Comparison of ENCODE assay signal across 16 cellular contexts in the genomic region with DNA sequence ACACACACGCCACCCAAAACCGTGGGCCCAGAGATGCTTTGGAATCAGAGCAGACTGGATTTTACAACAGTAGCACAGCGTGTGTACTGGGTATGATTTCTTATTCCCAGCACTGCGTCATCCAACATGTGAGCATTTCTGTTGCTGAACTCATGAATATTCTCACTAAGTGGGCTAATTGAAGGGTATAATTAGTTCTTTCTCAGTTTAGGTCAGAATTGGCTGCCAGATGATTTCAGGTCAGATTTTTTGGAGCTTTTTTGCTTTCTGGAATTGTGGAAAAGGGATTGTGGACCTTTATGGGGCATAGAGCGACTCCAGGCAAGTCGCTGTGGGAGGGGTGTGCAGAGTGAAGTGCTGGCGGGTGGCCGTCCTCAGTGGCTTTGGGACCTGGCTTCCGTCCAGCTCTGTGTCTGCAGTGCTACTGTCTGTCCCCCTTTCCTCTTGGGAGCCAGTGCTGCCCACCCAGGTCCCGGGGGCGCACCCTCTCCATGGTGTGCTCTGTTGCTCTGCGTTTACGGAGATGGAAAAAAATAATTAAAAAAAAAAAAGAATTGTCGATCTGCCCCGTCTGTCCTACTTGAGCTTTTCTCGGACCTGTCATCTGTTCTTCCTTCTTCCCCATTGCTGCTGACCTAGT. TPM values are rescaled to one million over a fixed set of nuclear protein-coding genes. Genes with fewer than 3 reads are reported as not detected.
DNase-seq lines count a peak whose midpoint lies in the region; ATAC-seq and TF ChIP-seq lines count a peak whose summit lies in the region.
"Had no signal": no experiment of that assay in that cellular context is flagged by ENCODE, and none has a peak within 500 bp of the region (broad histone marks: within the 10 kb centered on the region; RNA-seq: fewer than 3 reads in every experiment).

No MANE protein-coding gene starts in this region.

- H3K27ac ChIP-seq in CD4-positive, CD25-positive, alpha-beta regulatory T cell (ENCODE audit: insufficient read depth, low read length, poor library complexity, severe bottlenecking): no peak overlapping the region
- H3K27ac ChIP-seq in brain microvascular endothelial cell (peak overlapping the region; percentile 34), right atrium auricular region (peak overlapping the region; percentile 80), gastrocnemius medialis (peak overlapping the region; percentile 75 to 82 (median 79))

- no peak for TF ChIP-seq POLR2A in gastrocnemius medialis (IDR thresholded peaks at IDR 0.05)

- peak overlapping the region in 2 of 3 donors; percentile 16 to 36 for H3K27ac Mint-ChIP-seq in CD4-positive, CD25-positive, alpha-beta regulatory T cell
- no peak overlapping the region for H3K27ac Mint-ChIP-seq in activated naive CD4-positive, alpha-beta T cell treated with anti-CD3 and anti-CD28 coated beads, Interleukin-2, amount 10 ng/mL, durations not matched to agents 7 days and 5 days
- H3K27ac Mint-ChIP-seq: GM23338 had no signal

- intact Hi-C loops in gastrocnemius medialis (cut with DNase I; ENCODE audit: low total_unique reads): no loop called here

- H3K4me3 Mint-ChIP-seq in CD4-positive, CD25-positive, alpha-beta regulatory T cell: no peak overlapping the region
- H3K4me3 Mint-ChIP-seq in activated naive CD4-positive, alpha-beta T cell treated with anti-CD3 and anti-CD28 coated beads, Interleukin-2, amount 10 ng/mL, durations not matched to agents 7 days and 5 days: no peak overlapping the region
- H3K4me3 Mint-ChIP-seq: central memory CD8-positive, alpha-beta T cell; GM23338; natural killer cell had no signal

- ATAC-seq in CD4-positive, CD25-positive, alpha-beta regulatory T cell (ENCODE audit: low read depth in 2 of 2): no peak
- ATAC-seq in gastrocnemius medialis: peak; percentile 55 to 63
- ATAC-seq in HG02571 (IDR thresholded peaks at IDR 0.05; ENCODE audit: unreplicated experiment): no peak
- ATAC-seq: esophagus mucosa, GM23338, natural killer cell had no signal

- DNase-seq in CD4-positive, CD25-positive, alpha-beta regulatory T cell: no peak
- DNase-seq in brain microvascular endothelial cell (no peak), right atrium auricular region (ENCODE audit: low spot score) (no peak), gastrocnemius medialis (peak in 1 of 2 donors; percentile 52), OCI-M1 (lab: John Stamatoyannopoulos, UW) (no peak)
- DNase-seq in activated naive CD4-positive, alpha-beta T cell treated with anti-CD3 and anti-CD28 coated beads, Interleukin-2, amount 10 ng/mL, durations not matched to agents 7 days and 5 days: no peak
- no peak for DNase-seq in activated CD4-positive, CD25-positive, alpha-beta regulatory T cell treated with anti-CD3 and anti-CD28 coated beads, Interleukin-2, amount 50 U/mL, for 72 hours
- DNase-seq: activated effector memory CD4-positive, alpha-beta T cell treated with Interleukin-2 at 50 U/mL for 16 hours; DND-41; natural killer cell; stimulated activated CD4-positive, alpha-beta T cell treated with anti-CD3 and anti-CD28 coated beads, Interleukin-12 subunit alpha, Interleukin-12 subunit beta, amount 100 ng/mL, for 4 hours; T-helper 2 cell had no signal

- CTCF ChIA-PET in activated naive CD4-positive, alpha-beta T cell treated with anti-CD3 and anti-CD28 coated beads, Interleukin-2, amount 10 ng/mL, durations not matched to agents 7 days and 5 days (lab: Charles Lee): interaction anchor here (1.0 to 1.3 kb wide), 3 partner anchors 10 to 38 kb away, joined by 3 read pairs; no protein-coding TSS in a partner anchor

- H3K27me3 Mint-ChIP-seq in CD4-positive, CD25-positive, alpha-beta regulatory T cell: no peaks in the 10 kb centered on the region
- no peaks in the 10 kb centered on the region for H3K27me3 Mint-ChIP-seq in activated naive CD4-positive, alpha-beta T cell treated with anti-CD3 and anti-CD28 coated beads, Interleukin-2, amount 10 ng/mL, durations not matched to agents 7 days and 5 days
- H3K27me3 Mint-ChIP-seq: central memory CD8-positive, alpha-beta T cell had no signal

- no peaks in the 10 kb centered on the region for H3K9me3 ChIP-seq in CD4-positive, CD25-positive, alpha-beta regulatory T cell (ENCODE audit: control insufficient read depth in 2 of 2, low read length in 2 of 2)
- H3K9me3 ChIP-seq in right atrium auricular region (no peaks in the 10 kb centered on the region), gastrocnemius medialis (no peaks in the 10 kb centered on the region)

- no peaks in the 10 kb centered on the region for H3K36me3 Mint-ChIP-seq in CD4-positive, CD25-positive, alpha-beta regulatory T cell
- H3K36me3 Mint-ChIP-seq in activated naive CD4-positive, alpha-beta T cell treated with anti-CD3 and anti-CD28 coated beads, Interleukin-2, amount 10 ng/mL, durations not matched to agents 7 days and 5 days: peaks cover 3% of the 10 kb centered on the region
- H3K36me3 Mint-ChIP-seq: natural killer cell had no signal

- TF ChIP-seq CTCF in brain microvascular endothelial cell (IDR thresholded peaks at IDR 0.05; ENCODE audit: low read depth, low read length, missing control alignments) (no peak), right atrium auricular region (IDR thresholded peaks at IDR 0.05) (no peak), gastrocnemius medialis (IDR thresholded peaks at IDR 0.05 in 4 of 5, conservative IDR thresholded peaks at IDR 0.05 in 1 of 5) (no peak)

- no peaks in the 10 kb centered on the region for H3K4me1 ChIP-seq in CD4-positive, CD25-positive, alpha-beta regulatory T cell (ENCODE audit: control insufficient read depth, insufficient read depth, low read length, poor library complexity, severe bottlenecking)
- H3K4me1 ChIP-seq in right atrium auricular region (peaks cover 0 to 48% of the 10 kb centered on the region in 2 donors), gastrocnemius medialis (peaks cover 43 to 49% of the 10 kb centered on the region in 2 donors)

- no peaks in the 10 kb centered on the region for H3K36me3 ChIP-seq in CD4-positive, CD25-positive, alpha-beta regulatory T cell (ENCODE audit: control insufficient read depth, insufficient read depth, low read length)
- H3K36me3 ChIP-seq in brain microvascular endothelial cell (replicated peaks) (no peaks in the 10 kb centered on the region), right atrium auricular region (no peaks in the 10 kb centered on the region), gastrocnemius medialis (no peaks in the 10 kb centered on the region)

- H3K9me3 Mint-ChIP-seq in CD4-positive, CD25-positive, alpha-beta regulatory T cell: no peaks in the 10 kb centered on the region
- H3K9me3 Mint-ChIP-seq in activated naive CD4-positive, alpha-beta T cell treated with anti-CD3 and anti-CD28 coated beads, Interleukin-2, amount 10 ng/mL, durations not matched to agents 7 days and 5 days: no peaks in the 10 kb centered on the region
- H3K9me3 Mint-ChIP-seq: central memory CD8-positive, alpha-beta T cell; GM23338; natural killer cell had no signal

- no peak overlapping the region for H3K4me3 ChIP-seq in CD4-positive, CD25-positive, alpha-beta regulatory T cell (ENCODE audit: low read depth, low read length)
- peak overlapping the region; percentile 13 for H3K4me3 ChIP-seq in brain microvascular endothelial cell (ENCODE audit: low read depth, low read length)
- peak overlapping the region; percentile 21 to 40 for H3K4me3 ChIP-seq in right atrium auricular region
- H3K4me3 ChIP-seq in gastrocnemius medialis: peak overlapping the region; percentile 33 to 40 (median 35)
- H3K4me3 ChIP-seq: GM23338 had no signal

- H3K27me3 ChIP-seq in CD4-positive, CD25-positive, alpha-beta regulatory T cell (ENCODE audit: control insufficient read depth, insufficient read depth, low read length): no peaks in the 10 kb centered on the region
- H3K27me3 ChIP-seq in brain microvascular endothelial cell (replicated peaks) (no peaks in the 10 kb centered on the region), right atrium auricular region (no peaks in the 10 kb centered on the region), gastrocnemius medialis (no peaks in the 10 kb centered on the region)

- H3K4me1 Mint-ChIP-seq in CD4-positive, CD25-positive, alpha-beta regulatory T cell: peaks cover 6 to 69% (median 28%) of the 10 kb centered on the region in 4 donors
- peaks cover 12% of the 10 kb centered on the region for H3K4me1 Mint-ChIP-seq in activated naive CD4-positive, alpha-beta T cell treated with anti-CD3 and anti-CD28 coated beads, Interleukin-2, amount 10 ng/mL, durations not matched to agents 7 days and 5 days

- in situ Hi-C loops in brain microvascular endothelial cell (cut with HindIII; ENCODE audit: low pct_ligation_motif_present, low sequenced_read_pairs) (no loop called here), gastrocnemius medialis (cut with MboI; ENCODE audit: low sequenced_read_pairs in 4 of 4) (no loop called here)

RNA-seq across cellular contexts. Expression of a gene that starts 25.0 kb away (rescaled TPM):
- total RNA-seq in CD4-positive, CD25-positive, alpha-beta regulatory T cell: 55.6 TPM
- 1 to 10 TPM; 2.2 to 4.9 (median 3.8) TPM for polyA plus RNA-seq in CD4-positive, CD25-positive, alpha-beta regulatory T cell
- total RNA-seq in right atrium auricular region (10 to 100 TPM; 27.8 to 40.3 TPM), gastrocnemius medialis (100 to 1,000 TPM in 1 of 4 donors, 10 to 100 TPM in 3; 70.7 to 109 (median 85.0) TPM)

Comparison
In these comparisons a context has a peak if more than half of its experiments do, and no peak if none do; other contexts are left out.
1. ATAC-seq: peak in gastrocnemius medialis (2 of 2); none in CD4-positive, CD25-positive, alpha-beta regulatory T cell (0 of 2) and HG02571 (single experiment).